In the genomic region with DNA sequence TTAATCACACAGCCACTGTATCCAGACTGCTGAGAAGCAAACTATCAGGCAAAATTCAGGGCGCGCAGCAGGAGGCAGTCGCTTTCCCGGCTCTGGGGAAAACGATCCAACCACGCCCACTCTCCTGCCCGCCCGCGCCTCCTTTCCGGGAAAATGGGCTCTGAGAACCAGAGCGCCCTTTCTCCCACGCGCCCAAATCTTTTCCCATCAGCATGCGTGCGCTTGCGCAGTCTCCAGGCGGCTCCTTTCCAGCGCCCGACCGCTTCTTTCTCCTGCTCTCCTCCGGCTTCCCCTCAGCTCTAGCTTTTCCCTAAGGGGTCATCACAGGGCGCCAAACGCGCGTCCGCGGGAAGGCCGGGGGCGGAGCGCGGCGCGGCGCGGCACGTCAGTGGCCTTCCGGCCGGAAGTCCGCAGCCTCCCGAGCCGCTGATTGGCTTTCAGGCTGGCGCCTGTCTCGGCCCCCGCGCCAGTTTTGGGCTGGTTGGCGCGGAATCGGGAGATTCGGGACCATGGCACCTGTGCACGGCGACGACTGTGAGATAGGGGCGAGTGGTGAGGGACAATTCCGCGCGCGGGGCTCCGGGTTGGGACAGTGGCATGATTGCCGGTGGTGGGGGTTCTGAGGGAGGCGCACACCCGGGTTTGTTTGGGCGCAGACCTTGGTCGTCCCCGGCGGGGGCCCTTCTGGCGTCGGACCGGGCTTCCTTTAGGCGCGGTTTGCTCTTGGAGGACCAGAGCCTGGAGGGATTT, we compare ENCODE assay signal across 8 cellular contexts. TPM values are rescaled to one million over a fixed set of nuclear protein-coding genes. Genes with fewer than 3 reads are reported as not detected.
A peak's percentile ranks its signal among the peaks of the same experiment; 100 is the strongest.
DNase-seq lines count a peak whose midpoint lies in the region; ATAC-seq and TF ChIP-seq lines count a peak whose summit lies in the region.

A gene with protein sequence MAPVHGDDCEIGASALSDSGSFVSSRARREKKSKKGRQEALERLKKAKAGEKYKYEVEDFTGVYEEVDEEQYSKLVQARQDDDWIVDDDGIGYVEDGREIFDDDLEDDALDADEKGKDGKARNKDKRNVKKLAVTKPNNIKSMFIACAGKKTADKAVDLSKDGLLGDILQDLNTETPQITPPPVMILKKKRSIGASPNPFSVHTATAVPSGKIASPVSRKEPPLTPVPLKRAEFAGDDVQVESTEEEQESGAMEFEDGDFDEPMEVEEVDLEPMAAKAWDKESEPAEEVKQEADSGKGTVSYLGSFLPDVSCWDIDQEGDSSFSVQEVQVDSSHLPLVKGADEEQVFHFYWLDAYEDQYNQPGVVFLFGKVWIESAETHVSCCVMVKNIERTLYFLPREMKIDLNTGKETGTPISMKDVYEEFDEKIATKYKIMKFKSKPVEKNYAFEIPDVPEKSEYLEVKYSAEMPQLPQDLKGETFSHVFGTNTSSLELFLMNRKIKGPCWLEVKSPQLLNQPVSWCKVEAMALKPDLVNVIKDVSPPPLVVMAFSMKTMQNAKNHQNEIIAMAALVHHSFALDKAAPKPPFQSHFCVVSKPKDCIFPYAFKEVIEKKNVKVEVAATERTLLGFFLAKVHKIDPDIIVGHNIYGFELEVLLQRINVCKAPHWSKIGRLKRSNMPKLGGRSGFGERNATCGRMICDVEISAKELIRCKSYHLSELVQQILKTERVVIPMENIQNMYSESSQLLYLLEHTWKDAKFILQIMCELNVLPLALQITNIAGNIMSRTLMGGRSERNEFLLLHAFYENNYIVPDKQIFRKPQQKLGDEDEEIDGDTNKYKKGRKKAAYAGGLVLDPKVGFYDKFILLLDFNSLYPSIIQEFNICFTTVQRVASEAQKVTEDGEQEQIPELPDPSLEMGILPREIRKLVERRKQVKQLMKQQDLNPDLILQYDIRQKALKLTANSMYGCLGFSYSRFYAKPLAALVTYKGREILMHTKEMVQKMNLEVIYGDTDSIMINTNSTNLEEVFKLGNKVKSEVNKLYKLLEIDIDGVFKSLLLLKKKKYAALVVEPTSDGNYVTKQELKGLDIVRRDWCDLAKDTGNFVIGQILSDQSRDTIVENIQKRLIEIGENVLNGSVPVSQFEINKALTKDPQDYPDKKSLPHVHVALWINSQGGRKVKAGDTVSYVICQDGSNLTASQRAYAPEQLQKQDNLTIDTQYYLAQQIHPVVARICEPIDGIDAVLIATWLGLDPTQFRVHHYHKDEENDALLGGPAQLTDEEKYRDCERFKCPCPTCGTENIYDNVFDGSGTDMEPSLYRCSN (N-terminal part only) (plus strand): TSS at position 466 of the 750 bp plus-strand sequence. CDS start 44 bp downstream, at position 510.

- POLR2A ChIA-PET in IMR-90 (lab: Charles Lee; ENCODE audit: unreplicated experiment): no interaction called here

- no peak within 1 kb of the TSS for H3K14ac ChIP-seq in IMR-90 (replicated peaks; ENCODE audit: low read depth, low read length)

- H4K5ac ChIP-seq in IMR-90 (ENCODE audit: low read depth, low read length): peak within 1 kb of the TSS; percentile 42; the same call in 1 of the 2 replicates

- BruUV-seq in IMR-90 (replicated peaks; lab: Mats Ljungman, UMichigan): no TSS peak

- H3K27ac ChIP-seq in IMR-90 (ENCODE audit: insufficient read depth, low read length): peak within 1 kb of the TSS; percentile 24

- H2BK120ac ChIP-seq in IMR-90 (ENCODE audit: low read depth, low read length): no peak within 1 kb of the TSS

- H3K4ac ChIP-seq in IMR-90 (ENCODE audit: low read depth, low read length): no peak within 1 kb of the TSS

- intact Hi-C loops in IMR-90 (cut with micrococcal nuclease) (loop anchor here (5.0 kb wide), 1 partner anchor 296 kb away; no protein-coding TSS in a partner anchor), mucosa of descending colon (cut with DNase I, micrococcal nuclease) (no loop called here)

- dilution Hi-C loops in IMR-90 (cut with HindIII; ENCODE audit: low sequenced_read_pairs, unreplicated experiment): no loop called here

- TF ChIP-seq CTCF in IMR-90 (conservative IDR thresholded peaks at IDR 0.05; ENCODE audit: low read depth, low read length) (peak; percentile 33), epithelial cell of proximal tubule (conservative IDR thresholded peaks at IDR 0.05; ENCODE audit: low read depth, low read length) (peak; percentile 37), mucosa of descending colon (IDR thresholded peaks at IDR 0.05) (no peak)

- no peaks in the 10 kb centered on the region for H3K36me3 ChIP-seq in IMR-90 (ENCODE audit: control insufficient read depth, insufficient read depth, low read length)
- no peaks in the 10 kb centered on the region for H3K36me3 ChIP-seq in mucosa of descending colon (ENCODE audit: low read depth)

- no peaks in the 10 kb centered on the region for H3K9me3 ChIP-seq in IMR-90 (ENCODE audit: control insufficient read depth, insufficient read depth, low read length)
- no peaks in the 10 kb centered on the region for H3K9me3 ChIP-seq in mucosa of descending colon

- DNase-seq in DMS153 (lab: John Stamatoyannopoulos, UW) (peak; percentile 90), IMR-90 (peak; percentile 95), OCI-M2 (lab: John Stamatoyannopoulos, UW; ENCODE audit: unreplicated experiment) (peak; percentile 89), epithelial cell of proximal tubule (ENCODE audit: low read depth) (peak; percentile 72), mucosa of descending colon (peak; percentile 88 to 91 (median 90))
- peak; percentile 64 for DNase-seq in activated T-cell treated with anti-CD3 and anti-CD28 coated beads, Interleukin-2, amount 50 U/mL, for 1 hour
- DNase-seq in stimulated activated CD8-positive, alpha-beta memory T cell treated with anti-CD3 and anti-CD28 coated beads, Interleukin-4, amount 100 ng/mL, for 1 hour (ENCODE audit: low read depth in 2 of 2, low spot score in 1 of 2): peak; percentile 11 to 29

- CTCF ChIA-PET in IMR-90 (lab: Yijun Ruan, JAX): no interaction called here

- no peak within 1 kb of the TSS for H2BK20ac ChIP-seq in IMR-90 (ENCODE audit: low read depth, low read length)

- no peaks in the 10 kb centered on the region for H3K9me1 ChIP-seq in IMR-90 (ENCODE audit: insufficient read depth, low read length)

- H2AK5ac ChIP-seq in IMR-90 (ENCODE audit: low read depth, low read length): no peak within 1 kb of the TSS

- 0 out of 4 replicates have a peak, but pooled peaks cover 0 to 4% of the 10 kb centered on the region in 2 experiments for H3K79me1 ChIP-seq in IMR-90 (ENCODE audit: low read depth in 1 of 2, low read length in 2 of 2)

- peak within 1 kb of the TSS; percentile 86 for H3K4me3 ChIP-seq in IMR-90 (ENCODE audit: insufficient read depth, low read depth, low read length)
- peak within 1 kb of the TSS; percentile 77 for H3K4me3 ChIP-seq in epithelial cell of proximal tubule (ENCODE audit: low read depth, low read length)
- peak within 1 kb of the TSS; percentile 32 for H3K4me3 ChIP-seq in mucosa of descending colon

- H4K8ac ChIP-seq in IMR-90 (ENCODE audit: low read depth in 2 of 2, low read length in 2 of 2): peak within 1 kb of the TSS; percentile 58 to 79; a peak in 3 of 4 replicates

- ATAC-seq in GM21529 (IDR thresholded peaks at IDR 0.05; ENCODE audit: unreplicated experiment): peak; percentile 92
- ATAC-seq in IMR-90 (ENCODE audit: low read depth): peak; percentile 98
- peak; percentile 99 for ATAC-seq in mucosa of descending colon

- H3K56ac ChIP-seq in IMR-90 (ENCODE audit: extremely low read depth, insufficient read depth, low read length): no peak within 1 kb of the TSS

- peak within 1 kb of the TSS; percentile 93 for H2AFZ ChIP-seq in IMR-90 (replicated peaks; ENCODE audit: low read length, poor library complexity)

- no peak within 1 kb of the TSS for H2AK9ac ChIP-seq in IMR-90 (replicated peaks; ENCODE audit: low read depth, low read length, poor library complexity)

- H3K4me2 ChIP-seq in IMR-90 (ENCODE audit: low read depth, low read length): peak within 1 kb of the TSS; percentile 82

- in situ Hi-C loops in IMR-90 (cut with MboI; ENCODE audit: low sequenced_read_pairs): no loop called here

- H3K9ac ChIP-seq in IMR-90 (ENCODE audit: low read depth, low read length): peak within 1 kb of the TSS; percentile 76

- no peak for TF ChIP-seq POLR2A in IMR-90 (IDR thresholded peaks at IDR 0.05; ENCODE audit: low read depth, low read length)

- H3K27me3 ChIP-seq in IMR-90 (ENCODE audit: control insufficient read depth, insufficient read depth, low read length): no peaks in the 10 kb centered on the region

- WGBS in IMR-90 (ENCODE audit: extremely low coverage in 2 of 2, insufficient read length in 1 of 2), 2 experiments: 39% methylated on average over 46 of the region's 70 CpGs; no CpG with 5 or more reads in 1 of the 2 experiments

- H3K23ac ChIP-seq in IMR-90 (ENCODE audit: low read depth, low read length): no peak within 1 kb of the TSS

- H2BK5ac ChIP-seq in IMR-90 (ENCODE audit: low read depth, low read length, poor library complexity, severe bottlenecking): no peak within 1 kb of the TSS

- H3K18ac ChIP-seq in IMR-90 (ENCODE audit: low read depth, low read length): no peak within 1 kb of the TSS

- TF ChIP-seq RAD21 in IMR-90 (IDR thresholded peaks at IDR 0.05; ENCODE audit: low read length): no peak; the same call in 1 of the 2 replicates

- no peaks in the 10 kb centered on the region; the same call in 1 of the 2 replicates for H4K20me1 ChIP-seq in IMR-90 (ENCODE audit: insufficient read depth, low read length)

- no peak within 1 kb of the TSS for H2BK15ac ChIP-seq in IMR-90 (ENCODE audit: low read depth, low read length)

- no peak within 1 kb of the TSS for H4K91ac ChIP-seq in IMR-90 (ENCODE audit: insufficient read depth, low read depth, low read length)

- H3K4me1 ChIP-seq in IMR-90 (ENCODE audit: control insufficient read depth, insufficient read depth, low read length): no peaks in the 10 kb centered on the region
- no peaks in the 10 kb centered on the region for H3K4me1 ChIP-seq in mucosa of descending colon (ENCODE audit: low read depth)

TF ChIP-seq in IMR-90, 13 proteins besides CTCF, POLR2A, EP300 and RAD21:
- TF ChIP-seq CEBPB (IDR thresholded peaks at IDR 0.05; ENCODE audit: low read depth, low read length): no peak
- no peak for TF ChIP-seq BHLHE40 (IDR thresholded peaks at IDR 0.05; ENCODE audit: low read depth, low read length)
- no peak for TF ChIP-seq RFX5 (IDR thresholded peaks at IDR 0.05; ENCODE audit: low read depth, low read length)
- TF ChIP-seq SMC3 (IDR thresholded peaks at IDR 0.05; ENCODE audit: low read depth, low read length): 0 out of 2 replicates have a peak, but pooled peaks have one; percentile 1
- TF ChIP-seq RCOR1 (IDR thresholded peaks at IDR 0.05; ENCODE audit: insufficient replicate concordance, low read length): no peak
- no peak for TF ChIP-seq CHD1 (IDR thresholded peaks at IDR 0.05; ENCODE audit: low read depth, low read length)
- TF ChIP-seq MXI1 (IDR thresholded peaks at IDR 0.05; ENCODE audit: borderline replicate concordance, low read depth, low read length): no peak
- TF ChIP-seq MAZ (IDR thresholded peaks at IDR 0.05; ENCODE audit: borderline replicate concordance, low read depth, low read length): peak; percentile 84; the same call in 1 of the 2 replicates

RNA-seq across cellular contexts. Expression of the gene that starts here (rescaled TPM):
- total RNA-seq in IMR-90 (2012; rRNA removed) (14.4 and 15.1 TPM in 2 replicates), epithelial cell of proximal tubule (14.3 and 24.6 TPM in 2 replicates), mucosa of descending colon (10 to 100 TPM; 11.5 to 14.4 (median 12.5) TPM)
- 3.6 and 4.0 TPM in 2 replicates for polyA plus RNA-seq in IMR-90 (2012; rRNA removed)
- polyA plus RNA-seq in IMR-90 (2012; cell fraction: cytosol; rRNA removed): 0.80 and 1.5 TPM in 2 replicates
- polyA plus RNA-seq in IMR-90 (2012; cell fraction: nucleus; rRNA removed; ENCODE audit: low replicate concordance): 0.24 and 1.2 TPM in 2 replicates

Comparison
In these comparisons a context has a peak if more than half of its experiments do, and no peak if none do; other contexts are left out.
1. Peak in every context shown above with its lines: DNase-seq, ATAC-seq, H3K4me3 ChIP-seq and H3K27ac ChIP-seq.
2. DNase-seq: peak in every context shown above with its lines; median percentile 95 in IMR-90; 90 in DMS153; 90 in mucosa of descending colon; 89 in OCI-M2; 72 in epithelial cell of proximal tubule; 64 in activated T-cell treated with anti-CD3 and anti-CD28 coated beads, Interleukin-2, amount 50 U/mL, for 1 hour; 20 in stimulated activated CD8-positive, alpha-beta memory T cell treated with anti-CD3 and anti-CD28 coated beads, Interleukin-4, amount 100 ng/mL, for 1 hour.
3. H3K4me3 ChIP-seq: peak in every context shown above with its lines; median percentile 86 in IMR-90; 77 in epithelial cell of proximal tubule; 32 in mucosa of descending colon.